ENCODE assay signal across 8 cellular contexts in genomic region chr7:123797673-123798526, GRCh38. TPM values are rescaled to one million over a fixed set of nuclear protein-coding genes. Genes with fewer than 3 reads are reported as not detected.
DNase-seq lines count a peak whose midpoint lies in the region; ATAC-seq and TF ChIP-seq lines count a peak whose summit lies in the region.

No MANE protein-coding gene starts in this region.

- peak; percentile 78 to 79 for TF ChIP-seq RAD21 in liver (IDR thresholded peaks at IDR 0.05)

- no peak overlapping the region for H3K27ac Mint-ChIP-seq in chondrocyte (ENCODE audit: unreplicated experiment)

- H3K36me3 Mint-ChIP-seq in chondrocyte (ENCODE audit: low read depth) = no peaks in the 10 kb centered on the region

- peak; percentile 29 for ATAC-seq in HG02938 (IDR thresholded peaks at IDR 0.05; ENCODE audit: unreplicated experiment)
- no peak for ATAC-seq in GM21737 (IDR thresholded peaks at IDR 0.05; ENCODE audit: unreplicated experiment)
- ATAC-seq in HG03097 (IDR thresholded peaks at IDR 0.05; ENCODE audit: low FRiP score, unreplicated experiment) = no peak

- no peaks in the 10 kb centered on the region for H3K36me3 ChIP-seq in liver (ENCODE audit: control insufficient read depth in 4 of 4, insufficient read depth in 3 of 4, low read depth in 1 of 4, low read length in 3 of 4)

- H3K9me3 ChIP-seq in liver (ENCODE audit: control insufficient read depth in 4 of 4, low read length in 3 of 4) = no peaks in the 10 kb centered on the region

- peak overlapping the region in 1 of 2 donors; percentile 29 for H3K27ac ChIP-seq in liver (ENCODE audit: low read depth in 1 of 2, low read length in 2 of 2)

- 49% methylated on average over 2 of the region's 2 CpGs for WGBS in liver

- H3K27me3 ChIP-seq in liver (ENCODE audit: control insufficient read depth in 4 of 4, insufficient read depth in 4 of 4, low read length in 3 of 4) = no peaks in the 10 kb centered on the region

- no peak overlapping the region for H3K4me3 ChIP-seq in liver (ENCODE audit: low read depth in 1 of 3, low read length in 3 of 3)

- peaks cover 10% of the 10 kb centered on the region for H3K4me1 Mint-ChIP-seq in chondrocyte (ENCODE audit: low read depth)

- peaks cover 6% of the 10 kb centered on the region for H3K27me3 Mint-ChIP-seq in chondrocyte (ENCODE audit: low read depth)

- H3K9ac ChIP-seq in liver (ENCODE audit: low read depth in 1 of 2, low read length in 2 of 2) = no peak overlapping the region

- H3K4me1 ChIP-seq in liver (ENCODE audit: control insufficient read depth in 4 of 4, insufficient read depth in 4 of 4, low read length in 3 of 4) = peaks cover 0 to 13% (median 11%) of the 10 kb centered on the region in 4 donors

- H3K4me3 Mint-ChIP-seq in chondrocyte (ENCODE audit: unreplicated experiment) = no peak overlapping the region

- peak; percentile 95 for TF ChIP-seq CTCF in chondrocyte (IDR thresholded peaks at IDR 0.05)
- TF ChIP-seq CTCF in liver (IDR thresholded peaks at IDR 0.05; ENCODE audit: low read depth, low read length, missing input control) = peak; percentile 38

- DNase-seq in DMS153 (lab: John Stamatoyannopoulos, UW) = peak; percentile 57
- DNase-seq in NCI-H526 (lab: John Stamatoyannopoulos, UW) = peak; percentile 86 to 88
- DNase-seq in chondrocyte (ENCODE audit: low spot score) = no peak
- no peak for DNase-seq in germinal center (ENCODE audit: low spot score)

- no peaks in the 10 kb centered on the region for H3K9me3 Mint-ChIP-seq in chondrocyte (ENCODE audit: low read depth)

TF ChIP-seq in liver, 16 proteins besides CTCF, POLR2A, EP300 and RAD21:
- TF ChIP-seq HNF4G (IDR thresholded peaks at IDR 0.05) = no peak
- TF ChIP-seq FOXA2 (IDR thresholded peaks at IDR 0.05) = peak; percentile 93
- TF ChIP-seq, protein P1, sequence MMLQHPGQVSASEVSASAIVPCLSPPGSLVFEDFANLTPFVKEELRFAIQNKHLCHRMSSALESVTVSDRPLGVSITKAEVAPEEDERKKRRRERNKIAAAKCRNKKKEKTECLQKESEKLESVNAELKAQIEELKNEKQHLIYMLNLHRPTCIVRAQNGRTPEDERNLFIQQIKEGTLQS (IDR thresholded peaks at IDR 0.05) = peak; percentile 49
- TF ChIP-seq FOXA1 (IDR thresholded peaks at IDR 0.05) = peak; percentile 84
- no peak for TF ChIP-seq GABPA (IDR thresholded peaks at IDR 0.05 in 1 of 2, conservative IDR thresholded peaks at IDR 0.05 in 1 of 2)
- no peak for TF ChIP-seq MAX (IDR thresholded peaks at IDR 0.05)
- no peak for TF ChIP-seq EGR1 (IDR thresholded peaks at IDR 0.05; ENCODE audit: low read depth in 2 of 2)
- TF ChIP-seq NR2F2 (IDR thresholded peaks at IDR 0.05) = peak; percentile 32
- TF ChIP-seq, protein P2, sequence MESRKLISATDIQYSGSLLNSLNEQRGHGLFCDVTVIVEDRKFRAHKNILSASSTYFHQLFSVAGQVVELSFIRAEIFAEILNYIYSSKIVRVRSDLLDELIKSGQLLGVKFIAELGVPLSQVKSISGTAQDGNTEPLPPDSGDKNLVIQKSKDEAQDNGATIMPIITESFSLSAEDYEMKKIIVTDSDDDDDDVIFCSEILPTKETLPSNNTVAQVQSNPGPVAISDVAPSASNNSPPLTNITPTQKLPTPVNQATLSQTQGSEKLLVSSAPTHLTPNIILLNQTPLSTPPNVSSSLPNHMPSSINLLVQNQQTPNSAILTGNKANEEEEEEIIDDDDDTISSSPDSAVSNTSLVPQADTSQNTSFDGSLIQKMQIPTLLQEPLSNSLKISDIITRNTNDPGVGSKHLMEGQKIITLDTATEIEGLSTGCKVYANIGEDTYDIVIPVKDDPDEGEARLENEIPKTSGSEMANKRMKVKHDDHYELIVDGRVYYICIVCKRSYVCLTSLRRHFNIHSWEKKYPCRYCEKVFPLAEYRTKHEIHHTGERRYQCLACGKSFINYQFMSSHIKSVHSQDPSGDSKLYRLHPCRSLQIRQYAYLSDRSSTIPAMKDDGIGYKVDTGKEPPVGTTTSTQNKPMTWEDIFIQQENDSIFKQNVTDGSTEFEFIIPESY (IDR thresholded peaks at IDR 0.05) = peak; percentile 49
- peak; percentile 52 to 79 for TF ChIP-seq RXRA (IDR thresholded peaks at IDR 0.05)
- no peak for TF ChIP-seq TAF1 (conservative IDR thresholded peaks at IDR 0.05)
- TF ChIP-seq REST (IDR thresholded peaks at IDR 0.05) = peak; percentile 15
- TF ChIP-seq YY1 (IDR thresholded peaks at IDR 0.05) = no peak
- peak; percentile 54 to 66 for TF ChIP-seq HNF4A (conservative IDR thresholded peaks at IDR 0.05)
- no peak for TF ChIP-seq SP1 (IDR thresholded peaks at IDR 0.05)
- TF ChIP-seq JUND (IDR thresholded peaks at IDR 0.05) = peak; percentile 61 to 82
TF ChIP-seq in liver: peak in this region for 9.

RNA-seq across cellular contexts. Expression of gene HYAL4, which starts 47.1 kb away (rescaled TPM):
- not detected in 3 replicates for total RNA-seq in chondrocyte
- not detected for total RNA-seq in liver
- polyA plus RNA-seq in liver = not detected

RNA-seq across cellular contexts. Expression of gene WASL, which starts 49.1 kb away (rescaled TPM):
- total RNA-seq in chondrocyte (24.1 to 35.5 TPM (median 34.2 TPM) in 3 replicates), liver (10 to 100 TPM; 18.2 to 20.7 TPM)
- polyA plus RNA-seq in liver = 10 to 100 TPM; 12.9 to 18.1 TPM

Comparison
In these comparisons a context has a peak if more than half of its experiments do, and no peak if none do; other contexts are left out.
1. DNase-seq: peak in DMS153 (single experiment) and NCI-H526 (2 of 2); none in chondrocyte (single experiment) and germinal center (single experiment).